Comparison of ENCODE assay signal across 20 cellular contexts in genomic region chr5:95375591-95375990, GRCh38. TPM values are rescaled to one million over a fixed set of nuclear protein-coding genes. Genes with fewer than 3 reads are reported as not detected.
DNase-seq lines count a peak whose midpoint lies in the region; ATAC-seq, FAIRE-seq and TF ChIP-seq lines count a peak whose summit lies in the region.
"Had no signal": no experiment of that assay in that cellular context is flagged by ENCODE, and none has a peak within 500 bp of the region (broad histone marks: within the 10 kb centered on the region; RNA-seq: fewer than 3 reads in every experiment).

No MANE protein-coding gene starts in this region.

- no peaks in the 10 kb centered on the region for H4K20me1 ChIP-seq in K562 (replicated peaks; ENCODE audit: control insufficient read depth, insufficient read depth, low read length)

- peak; percentile 6 for DNase-seq in EL
- DNase-seq in LHCN-M2 (ENCODE audit: low read depth), result peak; percentile 13
- no peak for DNase-seq in K562 (ENCODE audit: extremely low read depth in 1 of 4, low spot score in 3 of 4)
- peak; percentile 3 for DNase-seq in non-pigmented ciliary epithelial cell (ENCODE audit: low read depth)
- no peak for DNase-seq in BE2C
- no peak for DNase-seq in CD1c-positive myeloid dendritic cell (ENCODE audit: extremely low spot score)
- DNase-seq in activated CD4-positive, alpha-beta T cell treated with anti-CD3 and anti-CD28 coated beads for 1 hour, result no peak
- no peak for DNase-seq in NCI-H446 (lab: John Stamatoyannopoulos, UW)
- DNase-seq: Calu3; CD4-positive, alpha-beta memory T cell; DMS53; H7; NCI-H1694 treated with DMSO at 0.1 percent for 48 hours; NCI-H345; NCI-H526; PC-9; SIG-M5 had no signal

- no peak overlapping the region for H3K27ac ChIP-seq in K562 (ENCODE audit: extremely low read depth, low read depth, low read length)
- H3K27ac ChIP-seq: PC-9, RWPE1 had no signal

- TF ChIP-seq POLR2A in K562 (conservative IDR thresholded peaks at IDR 0.05), result no peak

- FAIRE-seq in K562 (lab: Jason Lieb, UNC), result no peak

- TF ChIP-seq CTCF in K562 (IDR thresholded peaks at IDR 0.05 in 2 of 3, conservative IDR thresholded peaks at IDR 0.05 in 1 of 3; ENCODE audit: insufficient read depth in 2 of 3, low read depth in 1 of 3, low read length in 3 of 3) (no peak), BE2C (IDR thresholded peaks at IDR 0.05; ENCODE audit: low read depth, low read length) (no peak)

- in situ Hi-C loops in K562 (cut with MboI), result no loop called here

- H3K4me1 ChIP-seq in K562 (replicated peaks in 1 of 2; ENCODE audit: control insufficient read depth in 2 of 2, insufficient read depth in 2 of 2, low read length in 2 of 2) (no peaks in the 10 kb centered on the region), BE2C (no peaks in the 10 kb centered on the region)

- POLR2A ChIA-PET in K562 (lab: Yijun Ruan, JAX), result no interaction called here

- no peak overlapping the region for H2AFZ ChIP-seq in K562 (ENCODE audit: low read depth, low read length)
- H2AFZ ChIP-seq: PC-9 had no signal

- TF ChIP-seq RAD21 in K562 (CRISPR knock-in tag; conservative IDR thresholded peaks at IDR 0.05 in 1 of 2, IDR thresholded peaks at IDR 0.05 in 1 of 2), result no peak

- no peak for ATAC-seq in K562

- H3K4me2 ChIP-seq in K562 (ENCODE audit: insufficient read depth, low read length), result no peak overlapping the region
- H3K4me2 ChIP-seq: PC-9 had no signal

- H3K9me1 ChIP-seq in K562 (ENCODE audit: control insufficient read depth, insufficient read depth, low read length), result no peaks in the 10 kb centered on the region

- BruUV-seq in K562 (replicated peaks; lab: Mats Ljungman, UMichigan), result no TSS peak

- intact Hi-C loops in K562 (cut with micrococcal nuclease), result no loop called here

- no peaks in the 10 kb centered on the region for H3K27me3 ChIP-seq in K562 (ENCODE audit: control insufficient read depth in 2 of 2, insufficient read depth in 2 of 2, low read length in 2 of 2)
- peaks cover 4% of the 10 kb centered on the region; the same call in 1 of the 2 replicates for H3K27me3 ChIP-seq in BE2C

- H3K4me3 ChIP-seq in K562, result no peak overlapping the region
- no peak overlapping the region for H3K4me3 ChIP-seq in BE2C (ENCODE audit: low read depth, low read length)
- H3K4me3 ChIP-seq: PC-9 had no signal

- no peaks in the 10 kb centered on the region for H3K79me2 ChIP-seq in K562 (ENCODE audit: control insufficient read depth, insufficient read depth, low read length)

- no peaks in the 10 kb centered on the region for H3K9me3 ChIP-seq in K562 (replicated peaks; ENCODE audit: control insufficient read depth, insufficient read depth, low read depth, low read length)
- H3K9me3 ChIP-seq in BE2C, result no peaks in the 10 kb centered on the region

- H3K36me3 ChIP-seq in K562 (ENCODE audit: control insufficient read depth, insufficient read depth, low read length), result no peaks in the 10 kb centered on the region
- no peaks in the 10 kb centered on the region for H3K36me3 ChIP-seq in BE2C

- CTCF ChIA-PET in K562 (lab: Yijun Ruan, JAX; ENCODE audit: low intra/inter-chr PET ratio), result no interaction called here

- TF ChIP-seq EP300 in K562 (IDR thresholded peaks at IDR 0.05; ENCODE audit: low read length), result no peak

- no peak overlapping the region for H3K9ac ChIP-seq in K562 (ENCODE audit: insufficient read depth in 1 of 2, low read depth in 2 of 2, low read length in 2 of 2)

- 4% methylated on average over 4 of the region's 4 CpGs for WGBS in K562 (ENCODE audit: insufficient coverage, low coverage, missing lambda C conversion rate)

TF ChIP-seq in K562, 482 proteins besides CTCF, POLR2A, EP300 and RAD21:
- TF ChIP-seq ZNF316 (IDR thresholded peaks at IDR 0.05), result peak; percentile 41; the same call in 1 of the 2 replicates
- TF ChIP-seq CGGBP1 (CRISPR knock-in tag; IDR thresholded peaks at IDR 0.05), result no peak
- TF ChIP-seq TCF7L2 (IDR thresholded peaks at IDR 0.05; ENCODE audit: low read depth, low read length), result no peak
- TF ChIP-seq BACH1 (tag; IDR thresholded peaks at IDR 0.05), result no peak
- TF ChIP-seq MAFG (tag; conservative IDR thresholded peaks at IDR 0.05), result peak; percentile 40; the same call in 1 of the 2 replicates
- TF ChIP-seq MTA1 (IDR thresholded peaks at IDR 0.05; ENCODE audit: borderline replicate concordance), result no peak
- TF ChIP-seq CEBPG (CRISPR knock-in tag; IDR thresholded peaks at IDR 0.05), result no peak
- TF ChIP-seq CEBPG (tag; conservative IDR thresholded peaks at IDR 0.05 in 1 of 2, IDR thresholded peaks at IDR 0.05 in 1 of 2), result no peak
- 0 out of 2 replicates have a peak, but pooled peaks have one; percentile 17 for TF ChIP-seq C11orf30 (IDR thresholded peaks at IDR 0.05; ENCODE audit: low read depth)
- no peak for TF ChIP-seq ZBTB5 (IDR thresholded peaks at IDR 0.05)
- TF ChIP-seq MBD2 (IDR thresholded peaks at IDR 0.05; ENCODE audit: borderline replicate concordance, low read depth), result no peak
- peak; percentile 47; the same call in 1 of the 2 replicates for TF ChIP-seq NFE2 (IDR thresholded peaks at IDR 0.05; ENCODE audit: low read depth)
- TF ChIP-seq HDAC6 (IDR thresholded peaks at IDR 0.05; ENCODE audit: low read depth, low read length), result no peak
- TF ChIP-seq CHCHD3 (CRISPR knock-in tag; IDR thresholded peaks at IDR 0.05), result no peak

RNA-seq across cellular contexts. Expression of gene FAM81B, which starts 15.6 kb away (rescaled TPM):
- total RNA-seq in LHCN-M2 (2014; rRNA removed), result not detected in 2 replicates
- not detected for polyA plus RNA-seq in LHCN-M2 (2012)
- total RNA-seq in K562 (2011; cell fraction: chromatin; rRNA removed; ENCODE audit: low replicate concordance), result not detected in 2 replicates
- not detected in 2 replicates for total RNA-seq in K562 (2011; cell fraction: nucleolus; rRNA removed)
- total RNA-seq in K562 (2011; cell fraction: nucleoplasm; rRNA removed), result not detected in 2 replicates
- 0.09 TPM in 1 of 2 replicates, not detected in the other for total RNA-seq in K562 (2014; rRNA removed)
- total RNA-seq in K562 (2014; rRNA removed; fragmentation: Illumina TruSeq; extraction: Trizol), result 0.25 and 0.70 TPM in 2 replicates
- total RNA-seq in K562 (2015; rRNA removed; fragmentation: Illumina TruSeq; extraction: Trizol), result 0.19 TPM in 1 of 2 replicates, not detected in the other
- total RNA-seq in K562 (2021), result 0.36 TPM in 1 of 2 replicates, not detected in the other
- 0.12 and 0.38 TPM in 2 replicates for polyA plus RNA-seq in K562 (2011; rRNA removed)
- 0.28 TPM in 1 of 2 replicates, not detected in the other for polyA plus RNA-seq in K562 (2011; cell fraction: cytosol; rRNA removed)
- polyA plus RNA-seq in K562 (2011; cell fraction: nucleus; rRNA removed), result not detected in 2 replicates
- 0.60 and 1.2 TPM in 2 replicates for polyA plus RNA-seq in K562 (2012)
- polyA plus RNA-seq in K562 (2014; fragmentation: Illumina TruSeq; extraction: Trizol), result 0.29 and 0.64 TPM in 2 replicates
- under 1 TPM; 0.08 to 0.20 TPM for polyA plus RNA-seq in K562 (2014; fragmentation: Nextera tagmentation; extraction: Ambion mirVana)
- polyA plus RNA-seq in K562 (2014; rRNA removed), result 0.20 and 0.52 TPM in 2 replicates
- polyA minus RNA-seq in K562 (2011; rRNA and poly(A)+ RNA removed), result not detected in 2 replicates
- not detected in 2 replicates for polyA minus RNA-seq in K562 (2011; cell fraction: cytosol; rRNA and poly(A)+ RNA removed)
- polyA minus RNA-seq in K562 (2011; cell fraction: nucleus; rRNA and poly(A)+ RNA removed), result not detected in 2 replicates
- polyA plus RNA-seq in BE2C (2012; ENCODE audit: insufficient read depth, insufficient read length, low read depth), result not detected
- total RNA-seq: A172; Calu3; CD4-positive, alpha-beta memory T cell; H7 had no signal
- polyA plus RNA-seq: BJ; CD4-positive, alpha-beta memory T cell had no signal

Comparison
In these comparisons a context has a peak if more than half of its experiments do, and no peak if none do; other contexts are left out.
1. DNase-seq: peak in EL (single experiment), LHCN-M2 (single experiment) and non-pigmented ciliary epithelial cell (single experiment); none in K562 (0 of 4), BE2C (single experiment), CD1c-positive myeloid dendritic cell (single experiment), activated CD4-positive, alpha-beta T cell treated with anti-CD3 and anti-CD28 coated beads for 1 hour (single experiment) and NCI-H446 (0 of 2).